Comparison of ENCODE assay signal across 13 cellular contexts in genomic region chr2:130385709-130386108, GRCh38. TPM values are rescaled to one million over a fixed set of nuclear protein-coding genes. Genes with fewer than 3 reads are reported as not detected.
DNase-seq lines count a peak whose midpoint lies in the region; ATAC-seq and TF ChIP-seq lines count a peak whose summit lies in the region.
"Had no signal": no experiment of that assay in that cellular context is flagged by ENCODE, and none has a peak within 500 bp of the region (broad histone marks: within the 10 kb centered on the region; RNA-seq: fewer than 3 reads in every experiment).

No MANE protein-coding gene starts in this region.

- no peak for TF ChIP-seq POLR2A in esophagus squamous epithelium (IDR thresholded peaks at IDR 0.05)

- ATAC-seq in HG03025 (IDR thresholded peaks at IDR 0.05; ENCODE audit: low FRiP score, unreplicated experiment) (peak; percentile 46), upper lobe of right lung (peak; percentile 59), HG02970 (IDR thresholded peaks at IDR 0.05; ENCODE audit: low FRiP score, unreplicated experiment) (no peak)
- ATAC-seq: GM23338 had no signal

- H3K36me3 ChIP-seq in upper lobe of right lung = no peaks in the 10 kb centered on the region
- H3K36me3 ChIP-seq in esophagus squamous epithelium = peaks cover 0 to 14% (median 0%) of the 10 kb centered on the region in 3 donors

- intact Hi-C loops in upper lobe of right lung (cut with DNase I) (no loop called here), esophagus squamous epithelium (cut with DNase I) (no loop called here)

- H3K4me1 ChIP-seq in upper lobe of right lung (peaks cover 20% of the 10 kb centered on the region), esophagus squamous epithelium (peaks cover 3 to 28% (median 5%) of the 10 kb centered on the region in 3 donors)

- H3K4me3 ChIP-seq in upper lobe of right lung (no peak overlapping the region), esophagus squamous epithelium (no peak overlapping the region)
- H3K4me3 ChIP-seq: GM23338 had no signal

- H3K27me3 ChIP-seq in upper lobe of right lung (no peaks in the 10 kb centered on the region), esophagus squamous epithelium (no peaks in the 10 kb centered on the region)

- TF ChIP-seq CTCF in upper lobe of right lung (IDR thresholded peaks at IDR 0.05) (no peak), esophagus squamous epithelium (IDR thresholded peaks at IDR 0.05) (no peak)

- no peaks in the 10 kb centered on the region for H3K9me3 ChIP-seq in upper lobe of right lung
- H3K9me3 ChIP-seq in esophagus squamous epithelium = no peaks in the 10 kb centered on the region

- DNase-seq in SKM-1 treated with dmso at 0.1 percent for 144 hours (lab: John Stamatoyannopoulos, UW; ENCODE audit: unreplicated experiment) (peak; percentile 55), SKM-1 (lab: John Stamatoyannopoulos, UW; ENCODE audit: unreplicated experiment) (no peak), RPMI8226 (peak; percentile 90), upper lobe of right lung (no peak), NCI-H226 (no peak), esophagus squamous epithelium (lab: John Stamatoyannopoulos, UW) (no peak)
- DNase-seq: 8988T, hypothalamus, KG1, NCI-H524 treated with DMSO at 0.1 percent for 48 hours had no signal

- H3K27ac ChIP-seq in upper lobe of right lung (no peak overlapping the region), esophagus squamous epithelium (peak overlapping the region in 1 of 4 donors; percentile 67)

- 83 to 88% methylated on average over 3 of the region's 3 CpGs for WGBS in esophagus squamous epithelium, 2 donors

RNA-seq across cellular contexts. Expression of gene PTPN18, which starts 29.9 kb away (rescaled TPM):
- 67.8 TPM for total RNA-seq in upper lobe of right lung
- 10 to 100 TPM; 26.8 to 43.6 (median 35.5) TPM for total RNA-seq in esophagus squamous epithelium

RNA-seq across cellular contexts. Expression of gene IMP4, which starts 43.0 kb away (rescaled TPM):
- total RNA-seq in upper lobe of right lung (55.7 TPM), esophagus squamous epithelium (100 to 1,000 TPM in 2 of 4 donors, 10 to 100 TPM in 2; 69.2 to 112 (median 91.2) TPM)

Comparison
In these comparisons a context has a peak if more than half of its experiments do, and no peak if none do; other contexts are left out.
1. DNase-seq: peak in SKM-1 treated with dmso at 0.1 percent for 144 hours (single experiment) and RPMI8226 (single experiment); none in SKM-1 (single experiment), upper lobe of right lung (single experiment), NCI-H226 (single experiment) and esophagus squamous epithelium (single experiment).